9 cellular contexts compared by ENCODE assay signal in genomic region chr18:26460449-26461091, GRCh38.
DNase-seq lines count a peak whose midpoint lies in the region; ATAC-seq lines count a peak whose summit lies in the region.
"Had no signal": no experiment of that assay in that cellular context is flagged by ENCODE, and none has a peak within 500 bp of the region (broad histone marks: within the 10 kb centered on the region; RNA-seq: fewer than 3 reads in every experiment).

No MANE protein-coding gene starts in this region.

- H2BK15ac ChIP-seq in mesendoderm (replicated peaks; ENCODE audit: low read depth) = no peak overlapping the region

- H3K56ac ChIP-seq in mesendoderm (ENCODE audit: low read length) = no peak overlapping the region

- peak; percentile 84 for ATAC-seq in GM19438 (IDR thresholded peaks at IDR 0.05; ENCODE audit: low read depth, unreplicated experiment)
- ATAC-seq in HG03342 (IDR thresholded peaks at IDR 0.05; ENCODE audit: unreplicated experiment) = peak; percentile 72

- H4K5ac ChIP-seq in mesendoderm (ENCODE audit: low read length) = no peak overlapping the region

- H3K4me2 ChIP-seq in mesendoderm (ENCODE audit: low read length) = no peak overlapping the region

- DNase-seq in COLO668 (lab: John Stamatoyannopoulos, UW; ENCODE audit: unreplicated experiment) = peak; percentile 66
- DNase-seq in activated CD4-positive, alpha-beta T cell treated with anti-CD3 and anti-CD28 coated beads, Interleukin-2, amount 50 U/mL, for 4 hours = no peak
- no peak for DNase-seq in NCI-H1694 (lab: John Stamatoyannopoulos, UW)
- no peak for DNase-seq in stimulated activated CD4-positive, alpha-beta T cell treated with anti-CD3 and anti-CD28 coated beads, Interleukin-4, amount 100 ng/mL, for 24 hours
- no peak for DNase-seq in mesendoderm

- H3K27me3 ChIP-seq in mesendoderm (ENCODE audit: insufficient read depth, low read length, poor library complexity) = no peaks in the 10 kb centered on the region
- H3K27me3 ChIP-seq: SJSA1 had no signal

- H2BK5ac ChIP-seq in mesendoderm (ENCODE audit: low read length) = no peak overlapping the region

- no peak overlapping the region for H3K4ac ChIP-seq in mesendoderm (ENCODE audit: low read depth, low read length)

- no peak overlapping the region for H2BK120ac ChIP-seq in mesendoderm (ENCODE audit: low read depth, low read length)

- H3K23ac ChIP-seq in mesendoderm (ENCODE audit: low read length) = no peak overlapping the region

- no peaks in the 10 kb centered on the region for H3K36me3 ChIP-seq in mesendoderm (ENCODE audit: control insufficient read depth, insufficient read depth, low read length)

- H3K4me1 ChIP-seq in mesendoderm (ENCODE audit: control insufficient read depth, low read depth, low read length) = no peaks in the 10 kb centered on the region
- H3K4me1 ChIP-seq: SJSA1 had no signal

- H2AK5ac ChIP-seq in mesendoderm (ENCODE audit: low read length) = no peak overlapping the region

- H3K4me3 ChIP-seq in mesendoderm (ENCODE audit: low read length) = no peak overlapping the region
- H3K4me3 ChIP-seq: SJSA1 had no signal

- H4K8ac ChIP-seq in mesendoderm (ENCODE audit: low read depth, low read length) = no peak overlapping the region

- WGBS in mesendoderm (ENCODE audit: extremely low coverage, insufficient coverage, low lambda C conversion rate) = no CpG with 5 or more reads among the region's 4 CpGs

- H3K79me1 ChIP-seq in mesendoderm (ENCODE audit: low read length) = no peaks in the 10 kb centered on the region

- H3K79me2 ChIP-seq in mesendoderm (ENCODE audit: control insufficient read depth, insufficient read depth, low read length) = no peaks in the 10 kb centered on the region

- no peak overlapping the region for H3K18ac ChIP-seq in mesendoderm (ENCODE audit: low read length)

- no peak overlapping the region for H3K9ac ChIP-seq in mesendoderm (ENCODE audit: low read length)

- H3K27ac ChIP-seq in angular gyrus (ENCODE audit: low read depth, low read length) (peak overlapping the region; percentile 8), mesendoderm (ENCODE audit: low read depth, low read length) (no peak overlapping the region)
- H3K27ac ChIP-seq: SJSA1 had no signal
